ENCODE assay signal across 20 cellular contexts in the genomic region with DNA sequence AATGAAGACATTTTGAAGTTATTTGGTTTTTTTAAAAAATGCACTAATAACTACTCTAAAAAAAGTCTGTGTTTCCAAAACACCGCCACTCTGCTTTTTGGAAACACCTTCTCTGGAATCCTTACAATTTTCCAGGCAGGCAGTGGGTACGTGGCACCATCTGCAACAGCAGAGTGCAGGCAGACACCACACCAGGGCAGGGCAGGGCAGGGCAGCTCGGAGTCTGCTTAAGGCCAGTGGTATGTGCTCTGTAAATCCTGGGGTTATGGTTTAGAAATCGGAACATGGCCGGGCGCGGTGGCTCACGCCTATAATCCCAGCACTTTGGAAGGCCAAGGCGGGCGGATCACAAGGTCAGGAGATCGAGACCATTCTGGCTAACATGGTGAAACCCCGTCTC.
"Had no signal": no experiment of that assay in that cellular context is flagged by ENCODE, and none has a peak within 500 bp of the region (broad histone marks: within the 10 kb centered on the region; RNA-seq: fewer than 3 reads in every experiment).

No MANE protein-coding gene starts in this region.

- H3K27me3 Mint-ChIP-seq: dendritic cell treated with granulocyte-macrophage colony-stimulating factor and Interleukin-4, amounts not matched to agents 40 ng/mL and 50 ng/mL, for 4 days; natural killer cell treated with Interleukin-12 subunit alpha and Interleukin-12 subunit beta and Interleukin-15 and Interleukin-18, amount 100 ng/mL, for 72 hours had no signal

- H3K79me2 ChIP-seq: parathyroid adenoma had no signal

- H3K27me3 ChIP-seq: adrenal gland, esophagus squamous epithelium, left lung, thyroid gland had no signal

- H3K9me3 ChIP-seq: adrenal gland, esophagus squamous epithelium, left lung, thyroid gland had no signal

- H3K9me3 Mint-ChIP-seq: dendritic cell treated with granulocyte-macrophage colony-stimulating factor and Interleukin-4, amounts not matched to agents 40 ng/mL and 50 ng/mL, for 4 days; natural killer cell treated with Interleukin-12 subunit alpha and Interleukin-12 subunit beta and Interleukin-15 and Interleukin-18, amount 100 ng/mL, for 72 hours had no signal

- H3K9ac ChIP-seq: parathyroid adenoma had no signal

- H3K4me3 ChIP-seq: esophagus squamous epithelium, left lung, thyroid gland had no signal

- H3K4me3 Mint-ChIP-seq: activated T-helper 1 cell treated with anti-CD3 and anti-CD28 coated beads, Interleukin-12 subunit alpha, Interleukin-12 subunit beta, Interleukin-2, Interleukin-4 antibody, amounts not matched to agents 30 ng/mL and 10 ng/mL and 1 ng/mL, durations not matched to agents 14 hours and 24 hours and 36 hours; dendritic cell treated with granulocyte-macrophage colony-stimulating factor and Interleukin-4, amounts not matched to agents 40 ng/mL and 50 ng/mL, for 4 days; natural killer cell treated with Interleukin-12 subunit alpha and Interleukin-12 subunit beta and Interleukin-15 and Interleukin-18, amount 100 ng/mL, for 72 hours had no signal

- ATAC-seq: activated naive CD4-positive, alpha-beta T cell treated with anti-CD3 and anti-CD28 coated beads, Interleukin-2, amount 50 U/mL, for 72 hours; left lung; natural killer cell treated with Interleukin-12 subunit alpha and Interleukin-12 subunit beta and Interleukin-15 and Interleukin-18, amount 100 ng/mL, for 72 hours had no signal

- H2AFZ ChIP-seq: parathyroid adenoma had no signal

- H3K27ac Mint-ChIP-seq: activated naive CD4-positive, alpha-beta T cell treated with anti-CD3 and anti-CD28 coated beads, Interleukin-2, amount 50 U/mL, for 72 hours; activated T-helper 1 cell treated with anti-CD3 and anti-CD28 coated beads, Interleukin-12 subunit alpha, Interleukin-12 subunit beta, Interleukin-2, Interleukin-4 antibody, amounts not matched to agents 30 ng/mL and 10 ng/mL and 1 ng/mL, durations not matched to agents 14 hours and 24 hours and 36 hours; dendritic cell treated with granulocyte-macrophage colony-stimulating factor and Interleukin-4, amounts not matched to agents 40 ng/mL and 50 ng/mL, for 4 days; natural killer cell treated with Interleukin-12 subunit alpha and Interleukin-12 subunit beta and Interleukin-15 and Interleukin-18, amount 100 ng/mL, for 72 hours had no signal

- H3K4me1 ChIP-seq: parathyroid adenoma had no signal

- H3K27ac ChIP-seq: left lung, parathyroid adenoma, thyroid gland had no signal

- FAIRE-seq: endothelial cell of umbilical vein, keratinocyte, urothelium cell line had no signal

- DNase-seq: activated CD4-positive, alpha-beta T cell treated with anti-CD3 and anti-CD28 coated beads, Interleukin-2, amount 50 U/mL, for 4 hours; activated gamma-delta T cell treated with Interleukin-2 at 50 U/mL for 16 hours; adrenal gland; effector CD8-positive, alpha-beta T cell; esophagus squamous epithelium; hypothalamus; left lung; stimulated activated CD4-positive, alpha-beta T cell treated with anti-CD3 and anti-CD28 coated beads, Interleukin-12 subunit alpha, Interleukin-12 subunit beta, amount 100 ng/mL, for 4 hours; stimulated activated CD4-positive, alpha-beta T cell treated with anti-CD3 and anti-CD28 coated beads, Interleukin-1b, Interleukin-23, amount 100 ng/mL, for 48 hours; stimulated activated naive CD4-positive, alpha-beta T cell treated with Interleukin-2 at 50 U/mL for 16 hours; thyroid gland; WERI-Rb-1 had no signal
